In genomic region chr7:128104109-128104742, GRCh38 we compare ENCODE assay signal across 8 cellular contexts.
A peak's percentile ranks its signal among the peaks of the same experiment; 100 is the strongest.
DNase-seq lines count a peak whose midpoint lies in the region; ATAC-seq and TF ChIP-seq lines count a peak whose summit lies in the region.

No MANE protein-coding gene starts in this region.

- H3K27ac ChIP-seq in A673 (ENCODE audit: low read depth, low read length, poor library complexity, severe bottlenecking): no peak overlapping the region
- H3K27ac ChIP-seq in effector memory CD4-positive, alpha-beta T cell (ENCODE audit: insufficient read depth, low read length, poor library complexity, severe bottlenecking): no peak overlapping the region

- peak; percentile 49 for DNase-seq in A673 (ENCODE audit: low spot score)
- no peak for DNase-seq in NT2/D1 (ENCODE audit: low read depth, low spot score)
- no peak for DNase-seq in effector memory CD4-positive, alpha-beta T cell
- DNase-seq in natural killer cell treated with Interleukin-12 subunit alpha and Interleukin-12 subunit beta and Interleukin-15 and Interleukin-18, amount 100 ng/mL, for 72 hours (ENCODE audit: low spot score): no peak
- no peak for DNase-seq in NCI-H1436 treated with DMSO at 0.1 percent for 48 hours (lab: John Stamatoyannopoulos, UW)
- DNase-seq in 8988T: no peak
- no peak for DNase-seq in DMS153 treated with DMSO at 0.1 percent for 48 hours (lab: John Stamatoyannopoulos, UW; ENCODE audit: unreplicated experiment)

- CTCF ChIA-PET in A673 (lab: Charles Lee): no interaction called here

- H3K27me3 ChIP-seq in A673 (replicated peaks; ENCODE audit: insufficient read depth, low read depth, low read length, poor library complexity) (peaks cover 9% of the 10 kb centered on the region), NT2/D1 (ENCODE audit: insufficient read depth, insufficient read length) (peaks cover 31% of the 10 kb centered on the region)
- no peaks in the 10 kb centered on the region for H3K27me3 ChIP-seq in effector memory CD4-positive, alpha-beta T cell (replicated peaks; ENCODE audit: control insufficient read depth, insufficient read depth, low read length, poor library complexity, severe bottlenecking)

- H3K4me3 ChIP-seq in A673 (ENCODE audit: low read depth, low read length, poor library complexity, severe bottlenecking): peak overlapping the region; percentile 40
- H3K4me3 ChIP-seq in NT2/D1 (ENCODE audit: insufficient read length, low read depth): peak overlapping the region; percentile 43
- H3K4me3 ChIP-seq in effector memory CD4-positive, alpha-beta T cell (ENCODE audit: insufficient read depth, low read depth, low read length, poor library complexity, severe bottlenecking): peak overlapping the region; percentile 43

- BruUV-seq in A673 (replicated peaks; lab: Mats Ljungman, UMichigan): no TSS peak

- intact Hi-C loops in A673 (cut with micrococcal nuclease; ENCODE audit: unreplicated experiment): no loop called here

- no peak for TF ChIP-seq CTCF in A673 (conservative IDR thresholded peaks at IDR 0.05; ENCODE audit: low read depth, low read length)

- H3K4me3 Mint-ChIP-seq in natural killer cell treated with Interleukin-12 subunit alpha and Interleukin-12 subunit beta and Interleukin-15 and Interleukin-18, amount 100 ng/mL, for 72 hours: peak overlapping the region; percentile 95

- peaks cover 29 to 49% of the 10 kb centered on the region in 2 donors for H3K4me1 Mint-ChIP-seq in natural killer cell treated with Interleukin-12 subunit alpha and Interleukin-12 subunit beta and Interleukin-15 and Interleukin-18, amount 100 ng/mL, for 72 hours (ENCODE audit: low read depth in 2 of 2)

- H3K27ac Mint-ChIP-seq in natural killer cell treated with Interleukin-12 subunit alpha and Interleukin-12 subunit beta and Interleukin-15 and Interleukin-18, amount 100 ng/mL, for 72 hours: peak overlapping the region; percentile 72 to 79

- H3K9me3 Mint-ChIP-seq in natural killer cell treated with Interleukin-12 subunit alpha and Interleukin-12 subunit beta and Interleukin-15 and Interleukin-18, amount 100 ng/mL, for 72 hours: no peaks in the 10 kb centered on the region

- peak; percentile 20 for ATAC-seq in GM18511 (IDR thresholded peaks at IDR 0.05; ENCODE audit: unreplicated experiment)
- ATAC-seq in natural killer cell treated with Interleukin-12 subunit alpha and Interleukin-12 subunit beta and Interleukin-15 and Interleukin-18, amount 100 ng/mL, for 72 hours: peak; percentile 41 to 45

- peak overlapping the region; percentile 61 for H3K9ac ChIP-seq in NT2/D1 (ENCODE audit: insufficient read length, low read depth)

- H3K36me3 Mint-ChIP-seq in natural killer cell treated with Interleukin-12 subunit alpha and Interleukin-12 subunit beta and Interleukin-15 and Interleukin-18, amount 100 ng/mL, for 72 hours: no peaks in the 10 kb centered on the region

- H3K4me1 ChIP-seq in A673 (ENCODE audit: insufficient read depth, low read length, poor library complexity, severe bottlenecking) (peaks cover 9% of the 10 kb centered on the region), NT2/D1 (ENCODE audit: insufficient read depth, insufficient read length) (peaks cover 3% of the 10 kb centered on the region)
- H3K4me1 ChIP-seq in effector memory CD4-positive, alpha-beta T cell (ENCODE audit: control insufficient read depth, insufficient read depth, low read length, poor library complexity, severe bottlenecking): peaks cover 20% of the 10 kb centered on the region

- no peaks in the 10 kb centered on the region for H3K9me3 ChIP-seq in A673 (ENCODE audit: low read depth, low read length, poor library complexity, severe bottlenecking)
- H3K9me3 ChIP-seq in NT2/D1 (ENCODE audit: insufficient read depth, low read length): no peaks in the 10 kb centered on the region
- no peaks in the 10 kb centered on the region for H3K9me3 ChIP-seq in effector memory CD4-positive, alpha-beta T cell (ENCODE audit: control insufficient read depth, low read length)

- POLR2A ChIA-PET in A673 (lab: Charles Lee; ENCODE audit: low non-redundant PET): interaction anchor here (0.5 kb wide), 1 partner anchor 306 kb away, joined by 4 read pairs; no protein-coding TSS in a partner anchor

- H3K27me3 Mint-ChIP-seq in natural killer cell treated with Interleukin-12 subunit alpha and Interleukin-12 subunit beta and Interleukin-15 and Interleukin-18, amount 100 ng/mL, for 72 hours: no peaks in the 10 kb centered on the region

- H3K36me3 ChIP-seq in A673 (ENCODE audit: insufficient read depth, low read length, poor library complexity, severe bottlenecking) (no peaks in the 10 kb centered on the region), NT2/D1 (ENCODE audit: insufficient read depth, insufficient read length, low read length) (no peaks in the 10 kb centered on the region)
- no peaks in the 10 kb centered on the region for H3K36me3 ChIP-seq in effector memory CD4-positive, alpha-beta T cell (ENCODE audit: control insufficient read depth, insufficient read depth, low read length)
